39 cellular contexts compared by ENCODE assay signal in genomic region chrX:121030083-121030482, GRCh38. TPM values are rescaled to one million over a fixed set of nuclear protein-coding genes. Genes with fewer than 3 reads are reported as not detected.
"Had no signal": no experiment of that assay in that cellular context is flagged by ENCODE, and none has a peak within 500 bp of the region (broad histone marks: within the 10 kb centered on the region; RNA-seq: fewer than 3 reads in every experiment).

No MANE protein-coding gene starts in this region.

- H3K9me3 ChIP-seq: MG63 had no signal

- H3K27me3 ChIP-seq: MG63 had no signal

- DNase-seq: Karpas-422, Kasumi-1, MG63, MM.1S, MV-4-11, NCI-H1048, NCI-H1092, NCI-H1092 treated with DMSO at 0.1 percent for 48 hours, NCI-H1105, NCI-H1105 treated with DMSO at 0.1 percent for 48 hours, NCI-H1417, NCI-H1417 treated with DMSO at 0.1 percent for 48 hours, NCI-H1436, NCI-H1436 treated with DMSO at 0.1 percent for 48 hours, NCI-H146, NCI-H1694, NCI-H1694 treated with DMSO at 0.1 percent for 48 hours, NCI-H187, NCI-H187 treated with DMSO at 0.1 percent for 48 hours, NCI-H1930, NCI-H2029, NCI-H2029 treated with DMSO at 0.1 percent for 48 hours, NCI-H2081, NCI-H2081 treated with DMSO at 0.1 percent for 48 hours, NCI-H2107, NCI-H2171, NCI-H2171 treated with DMSO at 0.1 percent for 48 hours, NCI-H2227 treated with DMSO at 0.1 percent for 48 hours, NCI-H226, NCI-H345, NCI-H446, NCI-H446 treated with DMSO at 0.1 percent for 48 hours, NCI-H510A, NCI-H510A treated with DMSO at 0.1 percent for 48 hours, NCI-H524 had no signal

- H3K36me3 ChIP-seq: MG63 had no signal

- H3K4me3 ChIP-seq: MG63 had no signal

RNA-seq across cellular contexts. Expression of gene CT47A1, which starts 44.5 kb away (rescaled TPM):
- total RNA-seq: LHCN-M2, M059J, MCF 10A, NCI-H460 had no signal

RNA-seq across cellular contexts. Expression of gene CT47A2, which starts 49.4 kb away (rescaled TPM):
- total RNA-seq: LHCN-M2, M059J, MCF 10A, NCI-H460 had no signal

RNA-seq across cellular contexts. Expression of gene CT47A3, which starts 54.2 kb away (rescaled TPM):
- total RNA-seq: LHCN-M2, M059J, MCF 10A, NCI-H460 had no signal

RNA-seq across cellular contexts. Expression of gene CT47A4, which starts 59.1 kb away (rescaled TPM):
- total RNA-seq: LHCN-M2, M059J, MCF 10A, NCI-H460 had no signal
